ENCODE assay signal across 9 cellular contexts in the genomic region with DNA sequence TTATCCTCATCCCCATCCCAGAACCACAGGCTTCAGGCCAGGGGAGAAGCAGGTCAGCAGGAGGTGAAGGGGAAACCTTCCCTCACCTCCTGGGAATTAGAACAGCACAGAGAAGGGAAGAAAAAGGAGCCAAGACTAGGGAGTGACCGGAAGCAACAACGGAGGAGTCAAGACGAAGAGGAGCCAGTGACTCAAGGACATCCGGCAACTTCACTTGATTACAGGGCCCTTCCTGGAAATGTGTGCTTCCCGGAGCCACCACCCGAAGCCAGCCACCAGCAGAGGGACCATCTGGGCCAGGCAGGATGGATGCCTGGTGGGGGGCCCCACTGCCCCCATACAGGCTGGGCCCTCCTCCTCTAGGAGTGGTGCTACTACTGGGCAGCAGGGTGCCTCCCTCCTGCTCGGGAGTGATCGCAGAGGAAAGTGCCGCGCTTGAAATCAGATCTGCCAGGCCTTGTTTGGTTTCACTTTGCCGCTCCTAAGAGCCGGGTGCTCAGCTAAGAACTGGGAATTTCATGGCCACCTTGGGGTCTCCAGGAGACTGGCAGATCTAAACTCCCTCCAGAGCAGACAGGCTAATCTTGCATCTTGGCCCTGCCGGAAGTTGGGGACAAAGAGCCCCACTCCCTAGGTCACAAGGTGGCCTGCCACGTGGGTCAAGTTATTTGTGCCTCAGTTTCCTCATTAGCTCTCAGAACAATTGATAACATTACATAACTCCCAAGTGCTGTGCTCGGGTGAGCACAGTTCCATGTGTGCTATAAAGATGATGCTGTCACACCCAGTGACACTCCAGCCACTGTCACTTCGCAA. TPM values are rescaled to one million over a fixed set of nuclear protein-coding genes. Genes with fewer than 3 reads are reported as not detected.
DNase-seq lines count a peak whose midpoint lies in the region; ATAC-seq and TF ChIP-seq lines count a peak whose summit lies in the region.
"Had no signal": no experiment of that assay in that cellular context is flagged by ENCODE, and none has a peak within 500 bp of the region (broad histone marks: within the 10 kb centered on the region; RNA-seq: fewer than 3 reads in every experiment).

No MANE protein-coding gene starts in this region.

- H3K36me3 ChIP-seq in SJSA1: peaks cover 45% of the 10 kb centered on the region

- no peaks in the 10 kb centered on the region for H3K9me3 Mint-ChIP-seq in nephron progenitor cell
- H3K9me3 Mint-ChIP-seq: activated naive CD4-positive, alpha-beta T cell treated with anti-CD3 and anti-CD28 coated beads, Interleukin-2, amount 50 U/mL, for 24 hours had no signal

- H3K27me3 Mint-ChIP-seq in nephron progenitor cell (ENCODE audit: low read depth, poor library complexity): peaks cover 3% of the 10 kb centered on the region

- no peaks in the 10 kb centered on the region for H3K9me3 ChIP-seq in SJSA1 (replicated peaks)

- H3K4me1 ChIP-seq in SJSA1 (replicated peaks): peaks cover 90% of the 10 kb centered on the region

- H3K4me3 Mint-ChIP-seq in nephron progenitor cell: peak overlapping the region; percentile 73
- H3K4me3 Mint-ChIP-seq: activated naive CD4-positive, alpha-beta T cell treated with anti-CD3 and anti-CD28 coated beads, Interleukin-2, amount 50 U/mL, for 24 hours had no signal

- peaks cover 24% of the 10 kb centered on the region for H3K36me3 Mint-ChIP-seq in nephron progenitor cell (ENCODE audit: low read depth)
- H3K36me3 Mint-ChIP-seq: activated naive CD4-positive, alpha-beta T cell treated with anti-CD3 and anti-CD28 coated beads, Interleukin-2, amount 50 U/mL, for 24 hours had no signal

- TF ChIP-seq CTCF in nephron progenitor cell (IDR thresholded peaks at IDR 0.05): no peak

- peak; percentile 36 to 71 for DNase-seq in SHP77 (lab: John Stamatoyannopoulos, UW)
- DNase-seq in SHP77 treated with DMSO at 0.1 percent for 48 hours (lab: John Stamatoyannopoulos, UW): no peak
- peak; percentile 98 to 99 for DNase-seq in SJSA1 (ENCODE audit: low read depth in 1 of 2, low spot score in 2 of 2)
- DNase-seq in nephron progenitor cell: peak; percentile 51
- DNase-seq in hippocampal formation (lab: John Stamatoyannopoulos, UW): no peak

- H3K27me3 ChIP-seq in SJSA1 (replicated peaks): no peaks in the 10 kb centered on the region

- H3K4me3 ChIP-seq in SJSA1: peak overlapping the region; percentile 17

- peak overlapping the region; percentile 97 for H3K27ac Mint-ChIP-seq in nephron progenitor cell
- H3K27ac Mint-ChIP-seq: activated naive CD4-positive, alpha-beta T cell treated with anti-CD3 and anti-CD28 coated beads, Interleukin-2, amount 50 U/mL, for 24 hours had no signal

- ATAC-seq in esophagus mucosa (peak; percentile 58), GM21447 (IDR thresholded peaks at IDR 0.05; ENCODE audit: unreplicated experiment) (no peak), HG03025 (IDR thresholded peaks at IDR 0.05; ENCODE audit: low FRiP score, unreplicated experiment) (no peak)

- peaks cover 65% of the 10 kb centered on the region for H3K4me1 Mint-ChIP-seq in nephron progenitor cell

- H3K27ac ChIP-seq in SJSA1: peak overlapping the region; percentile 97

RNA-seq across cellular contexts. Expression of a gene that starts 6.6 kb away (rescaled TPM):
- 55.2 and 76.1 TPM in 2 replicates for total RNA-seq in SJSA1 (2014; rRNA removed; shearing (Covaris generic))
- 25.9 TPM for total RNA-seq in esophagus mucosa

RNA-seq across cellular contexts. Expression of a gene that starts 43.5 kb away (rescaled TPM):
- total RNA-seq in SJSA1 (2014; rRNA removed; shearing (Covaris generic)): 0.21 TPM in 1 of 2 replicates, not detected in the other
- total RNA-seq in esophagus mucosa: not detected

Comparison
In these comparisons a context has a peak if more than half of its experiments do, and no peak if none do; other contexts are left out.
1. DNase-seq: peak in SHP77 (2 of 2), SJSA1 (2 of 2) and nephron progenitor cell (single experiment); none in SHP77 treated with DMSO at 0.1 percent for 48 hours (single experiment) and hippocampal formation (0 of 2).